Comparison of ENCODE assay signal across 8 cellular contexts in genomic region chr11:128496684-128497056, GRCh38.
DNase-seq lines count a peak whose midpoint lies in the region; ATAC-seq, FAIRE-seq and TF ChIP-seq lines count a peak whose summit lies in the region.

No MANE protein-coding gene starts in this region.

- no peak for TF ChIP-seq RAD21 in A549 (conservative IDR thresholded peaks at IDR 0.05 in 1 of 2, IDR thresholded peaks at IDR 0.05 in 1 of 2)

- 0% methylated on average over 4 of the region's 4 CpGs for WGBS in A549 (ENCODE audit: missing lambda C conversion rate)
- WGBS in right lobe of liver (ENCODE audit: insufficient coverage, low coverage, low lambda C conversion rate, missing lambda C conversion rate): 22% methylated on average over 4 of the region's 4 CpGs

- no peaks in the 10 kb centered on the region for H3K9me3 ChIP-seq in A549
- H3K9me3 ChIP-seq in right lobe of liver: no peaks in the 10 kb centered on the region

- TF ChIP-seq EP300 in A549 (IDR thresholded peaks at IDR 0.05): no peak

- peak overlapping the region; percentile 85 for H3K4me2 ChIP-seq in A549

- DNase-seq in A549 (ENCODE audit: low read depth in 1 of 2, low spot score in 1 of 2) (peak; percentile 54 to 65), right lobe of liver (no peak), medulla oblongata (ENCODE audit: extremely low spot score) (no peak), OCI-M1 (lab: John Stamatoyannopoulos, UW) (no peak)
- DNase-seq in activated CD4-positive, alpha-beta memory T cell treated with anti-CD3 and anti-CD28 coated beads, Interleukin-2, amount 10 ng/mL, durations not matched to agents 7 days and 5 days: no peak
- no peak for DNase-seq in stimulated activated naive CD4-positive, alpha-beta T cell treated with Interleukin-2 at 50 U/mL for 16 hours (lab: John Stamatoyannopoulos, UW)

- peaks cover 91% of the 10 kb centered on the region for H3K4me1 ChIP-seq in A549
- peaks cover 0 to 42% (median 18%) of the 10 kb centered on the region in 4 donors for H3K4me1 ChIP-seq in right lobe of liver

- ATAC-seq in A549 (peak; percentile 77 to 82), HG02610 (IDR thresholded peaks at IDR 0.05; ENCODE audit: unreplicated experiment) (peak; percentile 40), right lobe of liver (peak; percentile 20 to 60 (median 30)), GM21526 (IDR thresholded peaks at IDR 0.05; ENCODE audit: low FRiP score, unreplicated experiment) (no peak)

- H3K4me1 Mint-ChIP-seq in activated CD4-positive, alpha-beta memory T cell treated with anti-CD3 and anti-CD28 coated beads, Interleukin-2, amount 10 ng/mL, durations not matched to agents 7 days and 5 days: peaks cover 96% of the 10 kb centered on the region

- H3K27ac ChIP-seq in A549: peak overlapping the region; percentile 80 to 90
- H3K27ac ChIP-seq in right lobe of liver: peak overlapping the region; percentile 28 to 64 (median 52)

- H3K9me3 Mint-ChIP-seq in activated CD4-positive, alpha-beta memory T cell treated with anti-CD3 and anti-CD28 coated beads, Interleukin-2, amount 10 ng/mL, durations not matched to agents 7 days and 5 days: no peaks in the 10 kb centered on the region

- intact Hi-C loops in right lobe of liver (cut with DNase I): no loop called here

- no peaks in the 10 kb centered on the region for H3K36me3 ChIP-seq in right lobe of liver

- no peak for TF ChIP-seq CTCF in A549 (IDR thresholded peaks at IDR 0.05)
- TF ChIP-seq CTCF in right lobe of liver (IDR thresholded peaks at IDR 0.05): no peak

- CTCF ChIA-PET in A549 (lab: Yijun Ruan, JAX): interaction anchor here (0.8 to 1.9 kb wide), 3 partner anchors 10 to 206 kb away, joined by 3 to 5 read pairs (median 5); no protein-coding TSS in a partner anchor
- CTCF ChIA-PET in activated CD4-positive, alpha-beta memory T cell treated with anti-CD3 and anti-CD28 coated beads, Interleukin-2, amount 10 ng/mL, durations not matched to agents 7 days and 5 days (lab: Charles Lee): interaction anchor here (0.6 to 5.3 kb wide), 6 partner anchors 8 to 194 kb away, joined by 3 to 28 read pairs (median 4); no protein-coding TSS in a partner anchor

- POLR2A ChIA-PET in A549 (lab: Yijun Ruan, JAX): interaction anchor here (0.7 to 2.5 kb wide), 5 partner anchors 10 to 29 kb away, joined by 3 to 12 read pairs (median 4); no protein-coding TSS in a partner anchor
- POLR2A ChIA-PET in activated CD4-positive, alpha-beta memory T cell treated with anti-CD3 and anti-CD28 coated beads, Interleukin-2, amount 10 ng/mL, durations not matched to agents 7 days and 5 days (lab: Charles Lee): interaction anchor here (1.0 to 31.4 kb wide), 8 partner anchors 10 to 229 kb away, joined by 3 to 1025 read pairs (median 156); no protein-coding TSS in a partner anchor

- TF ChIP-seq POLR2A in A549 (IDR thresholded peaks at IDR 0.05; ENCODE audit: low read length) (no peak), right lobe of liver (IDR thresholded peaks at IDR 0.05) (no peak)

- H3K27ac Mint-ChIP-seq in activated CD4-positive, alpha-beta memory T cell treated with anti-CD3 and anti-CD28 coated beads, Interleukin-2, amount 10 ng/mL, durations not matched to agents 7 days and 5 days: peak overlapping the region; percentile 87

- no peaks in the 10 kb centered on the region for H3K27me3 Mint-ChIP-seq in activated CD4-positive, alpha-beta memory T cell treated with anti-CD3 and anti-CD28 coated beads, Interleukin-2, amount 10 ng/mL, durations not matched to agents 7 days and 5 days

- no peak for FAIRE-seq in A549 (lab: Jason Lieb, UNC)

- H3K27me3 ChIP-seq in right lobe of liver: no peaks in the 10 kb centered on the region

- H3K36me3 Mint-ChIP-seq in activated CD4-positive, alpha-beta memory T cell treated with anti-CD3 and anti-CD28 coated beads, Interleukin-2, amount 10 ng/mL, durations not matched to agents 7 days and 5 days (ENCODE audit: low read depth): peaks cover 94% of the 10 kb centered on the region

- H3K4me3 Mint-ChIP-seq in activated CD4-positive, alpha-beta memory T cell treated with anti-CD3 and anti-CD28 coated beads, Interleukin-2, amount 10 ng/mL, durations not matched to agents 7 days and 5 days: peak overlapping the region; percentile 58

- H3K4me3 ChIP-seq in A549: peak overlapping the region; percentile 9; the same call in 2 of the 3 replicates
- H3K4me3 ChIP-seq in right lobe of liver: no peak overlapping the region

TF ChIP-seq in A549, 52 proteins besides CTCF, POLR2A, EP300 and RAD21:
- TF ChIP-seq HOXA7 (CRISPR knock-in tag; IDR thresholded peaks at IDR 0.05): no peak
- no peak for TF ChIP-seq E2F6 (IDR thresholded peaks at IDR 0.05; ENCODE audit: borderline replicate concordance, low read depth)
- no peak for TF ChIP-seq SMC3 (IDR thresholded peaks at IDR 0.05)
- peak; percentile 60; the same call in 1 of the 2 replicates for TF ChIP-seq FOSL2 (IDR thresholded peaks at IDR 0.05)
- peak; percentile 76 for TF ChIP-seq FOSL2 (CRISPR knock-in tag; IDR thresholded peaks at IDR 0.05)
- peak; percentile 72 to 89; a peak in 3 of 4 replicates for TF ChIP-seq CEBPB (IDR thresholded peaks at IDR 0.05)
- TF ChIP-seq GATA3 (IDR thresholded peaks at IDR 0.05; ENCODE audit: borderline replicate concordance): no peak; the same call in 1 of the 2 replicates
TF ChIP-seq in A549: peak in this region for 2.

Comparison
In these comparisons a context has a peak if more than half of its experiments do, and no peak if none do; other contexts are left out.
1. DNase-seq: peak in A549 (2 of 2); none in activated CD4-positive, alpha-beta memory T cell treated with anti-CD3 and anti-CD28 coated beads, Interleukin-2, amount 10 ng/mL, durations not matched to agents 7 days and 5 days (single experiment), right lobe of liver (0 of 3), medulla oblongata (single experiment), stimulated activated naive CD4-positive, alpha-beta T cell treated with Interleukin-2 at 50 U/mL for 16 hours (single experiment) and OCI-M1 (single experiment).